In the genomic region with DNA sequence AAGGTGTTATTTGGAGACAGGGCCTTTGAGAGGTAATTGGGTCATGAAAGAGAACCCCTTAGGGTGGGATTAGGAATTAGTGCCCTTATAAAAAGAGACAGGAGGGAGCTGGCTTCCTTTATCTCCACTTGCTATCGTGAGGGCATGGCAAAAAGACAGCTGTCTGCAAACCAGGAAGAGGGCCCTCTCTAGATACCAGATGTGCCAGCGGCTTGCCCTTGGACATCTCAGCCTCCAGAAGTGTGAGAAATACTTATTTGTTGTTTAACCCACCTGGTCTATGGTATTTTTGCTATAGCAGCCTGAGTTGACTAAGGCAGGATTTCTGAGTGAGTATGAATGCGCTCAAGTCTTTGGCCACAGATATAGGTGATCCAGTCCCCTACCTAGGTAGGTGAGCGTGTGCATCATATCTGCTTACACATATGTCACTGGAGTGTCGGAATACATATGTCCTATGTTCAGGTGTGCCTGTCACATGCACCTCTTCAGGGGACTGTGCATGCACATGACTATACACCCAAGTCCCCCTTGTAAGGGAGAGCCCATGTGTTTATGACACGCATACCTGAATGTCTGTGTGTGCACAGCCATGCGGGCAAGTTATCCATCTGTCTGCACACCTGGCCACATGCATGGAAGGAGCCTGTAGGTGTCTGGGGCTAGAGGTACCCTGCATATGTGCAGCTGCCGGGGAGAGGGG, we compare ENCODE assay signal across 14 cellular contexts. TPM values are rescaled to one million over a fixed set of nuclear protein-coding genes. Genes with fewer than 3 reads are reported as not detected.
DNase-seq lines count a peak whose midpoint lies in the region; ATAC-seq and TF ChIP-seq lines count a peak whose summit lies in the region.
"Had no signal": no experiment of that assay in that cellular context is flagged by ENCODE, and none has a peak within 500 bp of the region (broad histone marks: within the 10 kb centered on the region; RNA-seq: fewer than 3 reads in every experiment).

No MANE protein-coding gene starts in this region.

- TF ChIP-seq POLR2A in breast epithelium (IDR thresholded peaks at IDR 0.05) (no peak), stomach (IDR thresholded peaks at IDR 0.05) (no peak)

- H3K27ac ChIP-seq in breast epithelium (peak overlapping the region in 1 of 2 donors; percentile 66), OCI-LY1 (ENCODE audit: low read depth, low read length, poor library complexity, severe bottlenecking) (peak overlapping the region; percentile 84), stomach (peak overlapping the region in 3 of 5 donors; percentile 44 to 83 (median 80))
- H3K27ac ChIP-seq: PC-9 had no signal

- H3K27me3 Mint-ChIP-seq in MCF 10A (ENCODE audit: insufficient read depth, unreplicated experiment) = no peaks in the 10 kb centered on the region
- no peaks in the 10 kb centered on the region for H3K27me3 Mint-ChIP-seq in central memory CD8-positive, alpha-beta T cell

- H3K4me2 ChIP-seq in OCI-LY1 (ENCODE audit: low read length) = peak overlapping the region; percentile 81
- H3K4me2 ChIP-seq: PC-9 had no signal

- no TSS peak for BruUV-seq in MCF 10A (replicated peaks; lab: Mats Ljungman, UMichigan)

- no peak for ATAC-seq in central memory CD8-positive, alpha-beta T cell (replicated peaks; ENCODE audit: extremely low read depth, poor library complexity, severe bottlenecking)
- no peak for ATAC-seq in GM21576 (IDR thresholded peaks at IDR 0.05; ENCODE audit: unreplicated experiment)

- no peaks in the 10 kb centered on the region for H3K9me3 ChIP-seq in breast epithelium
- no peaks in the 10 kb centered on the region for H3K9me3 ChIP-seq in OCI-LY1 (ENCODE audit: low read length)
- H3K9me3 ChIP-seq in stomach = no peaks in the 10 kb centered on the region

- H3K9me3 Mint-ChIP-seq in MCF 10A (ENCODE audit: unreplicated experiment) = no peaks in the 10 kb centered on the region
- no peaks in the 10 kb centered on the region for H3K9me3 Mint-ChIP-seq in central memory CD8-positive, alpha-beta T cell

- 73 to 78% (median 74%) methylated on average over 8 of the region's 8 CpGs for WGBS in stomach, 5 donors

- no peaks in the 10 kb centered on the region for H3K27me3 ChIP-seq in breast epithelium
- no peaks in the 10 kb centered on the region for H3K27me3 ChIP-seq in OCI-LY1 (ENCODE audit: insufficient read depth, low read length)
- no peaks in the 10 kb centered on the region for H3K27me3 ChIP-seq in stomach
- H3K27me3 ChIP-seq: MG63 had no signal

- H3K4me1 Mint-ChIP-seq in MCF 10A (ENCODE audit: insufficient read depth, unreplicated experiment) = peaks cover 18% of the 10 kb centered on the region
- H3K4me1 Mint-ChIP-seq in central memory CD8-positive, alpha-beta T cell = peaks cover 66% of the 10 kb centered on the region

- no peak overlapping the region for H3K27ac Mint-ChIP-seq in MCF 10A (ENCODE audit: low read depth, unreplicated experiment)
- H3K27ac Mint-ChIP-seq in central memory CD8-positive, alpha-beta T cell (ENCODE audit: low read depth) = peak overlapping the region; percentile 90

- H2AFZ ChIP-seq in OCI-LY1 (ENCODE audit: low read length) = peak overlapping the region; percentile 72; the same call in 1 of the 2 replicates
- H2AFZ ChIP-seq: PC-9 had no signal

- H3K79me2 ChIP-seq in OCI-LY1 (ENCODE audit: insufficient read depth, low read length) = no peaks in the 10 kb centered on the region

- no peaks in the 10 kb centered on the region for H3K9me2 ChIP-seq in OCI-LY1 (ENCODE audit: low read depth, low read length)

- no peak for TF ChIP-seq EP300 in stomach (IDR thresholded peaks at IDR 0.05)

- H3F3A ChIP-seq in OCI-LY1 (ENCODE audit: insufficient read depth, low read length) = no peaks in the 10 kb centered on the region

- POLR2A ChIA-PET in MCF 10A (lab: Yijun Ruan, JAX) = interaction anchor here (2.0 kb wide), 1 partner anchor 32 kb away, joined by 5 read pairs; no protein-coding TSS in a partner anchor

- peaks cover 10 to 13% of the 10 kb centered on the region in 2 donors for H3K4me1 ChIP-seq in breast epithelium
- peaks cover 58% of the 10 kb centered on the region for H3K4me1 ChIP-seq in OCI-LY1 (ENCODE audit: insufficient read depth, low read length, severe bottlenecking)
- H3K4me1 ChIP-seq in stomach = peaks cover 4 to 68% (median 33%) of the 10 kb centered on the region in 4 donors

- DNase-seq in MCF 10A (ENCODE audit: unreplicated experiment) (no peak), breast epithelium (ENCODE audit: low spot score in 2 of 2) (no peak), stomach (no peak), retina (no peak), HK-2 (ENCODE audit: unreplicated experiment) (no peak)
- DNase-seq in central memory CD8-positive, alpha-beta T cell (ENCODE audit: low spot score in 2 of 2) = no peak
- DNase-seq: MG63 had no signal

- H3K4me3 ChIP-seq in breast epithelium (no peak overlapping the region), OCI-LY1 (ENCODE audit: low read depth, low read length, poor library complexity, severe bottlenecking) (peak overlapping the region; percentile 70), stomach (peak overlapping the region in 1 of 4 donors; percentile 61)
- H3K4me3 ChIP-seq: MG63, PC-9 had no signal

- H3K36me3 ChIP-seq in breast epithelium (no peaks in the 10 kb centered on the region), OCI-LY1 (ENCODE audit: insufficient read depth, low read length) (no peaks in the 10 kb centered on the region), stomach (no peaks in the 10 kb centered on the region)
- H3K36me3 ChIP-seq: MG63 had no signal

- peak overlapping the region; percentile 30 for H3K4me3 Mint-ChIP-seq in MCF 10A (ENCODE audit: unreplicated experiment)
- peak overlapping the region; percentile 81 for H3K4me3 Mint-ChIP-seq in central memory CD8-positive, alpha-beta T cell

- H4K20me1 ChIP-seq in OCI-LY1 (ENCODE audit: insufficient read depth, low read length) = no peaks in the 10 kb centered on the region

- CTCF ChIA-PET in MCF 10A (lab: Yijun Ruan, JAX) = interaction anchor here (0.6 to 1.5 kb wide), 3 partner anchors 10 to 34 kb away, joined by 3 read pairs; no protein-coding TSS in a partner anchor

- TF ChIP-seq CTCF in MCF 10A (IDR thresholded peaks at IDR 0.05; ENCODE audit: unreplicated experiment) (no peak), breast epithelium (IDR thresholded peaks at IDR 0.05) (no peak), OCI-LY1 (IDR thresholded peaks at IDR 0.05; ENCODE audit: low read length) (no peak), stomach (IDR thresholded peaks at IDR 0.05) (no peak)

- peak overlapping the region; percentile 55; the same call in 1 of the 2 replicates for H3K9ac ChIP-seq in OCI-LY1 (ENCODE audit: low read length)

- intact Hi-C loops in MCF 10A (cut with micrococcal nuclease) = no loop called here
- intact Hi-C loops in breast epithelium (cut with DNase I; ENCODE audit: low total_unique reads) = no loop called here
- intact Hi-C loops in stomach (cut with DNase I; ENCODE audit: low total_unique reads) = no loop called here

- no peaks in the 10 kb centered on the region for H3K36me3 Mint-ChIP-seq in MCF 10A (ENCODE audit: insufficient read depth, unreplicated experiment)
- peaks cover 23% of the 10 kb centered on the region for H3K36me3 Mint-ChIP-seq in central memory CD8-positive, alpha-beta T cell (ENCODE audit: insufficient read depth)

RNA-seq across cellular contexts. Expression of a gene that starts 0.8 kb away (rescaled TPM):
- total RNA-seq in MCF 10A (2022) (7.8 and 12.6 TPM in 2 replicates), breast epithelium (10 to 100 TPM in 2 of 3 donors, 1 to 10 TPM in 1; 9.0 to 16.4 (median 11.3) TPM), stomach (100 to 1,000 TPM in 1 of 5 donors, 10 to 100 TPM in 1, 1 to 10 TPM in 2, not detected in 1; 4.2 to 100 (median 12.5) TPM)
- polyA plus RNA-seq in stomach = 10 to 100 TPM; 19.0 to 34.3 (median 26.9) TPM

RNA-seq across cellular contexts. Expression of a gene that starts 5.4 kb away (rescaled TPM):
- total RNA-seq in MCF 10A (2022) (221 and 279 TPM in 2 replicates), breast epithelium (100 to 1,000 TPM; 139 to 188 (median 170) TPM), stomach (100 to 1,000 TPM in 3 of 5 donors, 10 to 100 TPM in 2; 73.5 to 621 (median 187) TPM)
- polyA plus RNA-seq in stomach = 100 to 1,000 TPM in 1 of 3 donors, 10 to 100 TPM in 2; 92.9 to 135 (median 98.0) TPM

RNA-seq across cellular contexts. Expression of a gene that starts 27.3 kb away (rescaled TPM):
- not detected in 2 replicates for total RNA-seq in MCF 10A (2022)
- not detected for total RNA-seq in breast epithelium
- total RNA-seq in stomach = not detected
- polyA plus RNA-seq in stomach = under 1 TPM in 1 of 3 donors, not detected in 2; 0.10 TPM
- total RNA-seq: aorta, epithelial cell of proximal tubule had no signal
- polyA plus RNA-seq: aorta, BJ, neural cell had no signal

RNA-seq across cellular contexts. Expression of a gene that starts 43.6 kb away (rescaled TPM):
- not detected in 2 replicates for total RNA-seq in MCF 10A (2022)
- not detected for total RNA-seq in breast epithelium
- total RNA-seq in stomach = not detected
- polyA plus RNA-seq in stomach = not detected
- total RNA-seq: aorta, epithelial cell of proximal tubule, PC-9 had no signal
- polyA plus RNA-seq: aorta, BJ, neural cell had no signal

RNA-seq across cellular contexts. Expression of a gene that starts 45.2 kb away (rescaled TPM):
- 8.4 and 13.2 TPM in 2 replicates for total RNA-seq in MCF 10A (2022)
- 10 to 100 TPM in 1 of 3 donors, 1 to 10 TPM in 2; 4.2 to 10.5 (median 9.4) TPM for total RNA-seq in breast epithelium
- 10 to 100 TPM in 4 of 5 donors, 1 to 10 TPM in 1; 6.8 to 86.9 (median 25.0) TPM for total RNA-seq in stomach
- 10 to 100 TPM in 2 of 3 donors, 1 to 10 TPM in 1; 7.6 to 17.8 (median 15.0) TPM for polyA plus RNA-seq in stomach
